In genomic region chr17:76671123-76671911, GRCh38 we compare ENCODE assay signal across 8 cellular contexts. TPM values are rescaled to one million over a fixed set of nuclear protein-coding genes. Genes with fewer than 3 reads are reported as not detected.
DNase-seq lines count a peak whose midpoint lies in the region; ATAC-seq and TF ChIP-seq lines count a peak whose summit lies in the region.

No MANE protein-coding gene starts in this region.

- H3K36me3 Mint-ChIP-seq in activated T-helper 17 cell treated with anti-CD3 and anti-CD28 coated beads, Interleukin-2, amount 50 U/mL, for 72 hours (ENCODE audit: low read depth), result no peaks in the 10 kb centered on the region
- no peaks in the 10 kb centered on the region for H3K36me3 Mint-ChIP-seq in naive B cell
- peaks cover 7% of the 10 kb centered on the region for H3K36me3 Mint-ChIP-seq in stimulated activated effector memory CD8-positive, alpha-beta T cell treated with anti-CD3 and anti-CD28 coated beads, Interleukin-12 subunit alpha, Interleukin-12 subunit beta, amount 100 ng/mL, for 72 hours

- no peaks in the 10 kb centered on the region for H3K9me3 Mint-ChIP-seq in activated T-helper 17 cell treated with anti-CD3 and anti-CD28 coated beads, Interleukin-2, amount 50 U/mL, for 72 hours
- H3K9me3 Mint-ChIP-seq in naive B cell, result peaks cover 0 to 5% (median 0%) of the 10 kb centered on the region in 7 donors
- H3K9me3 Mint-ChIP-seq in stimulated activated effector memory CD8-positive, alpha-beta T cell treated with anti-CD3 and anti-CD28 coated beads, Interleukin-12 subunit alpha, Interleukin-12 subunit beta, amount 100 ng/mL, for 72 hours, result no peaks in the 10 kb centered on the region

- H3K4me3 ChIP-seq in fibroblast of lung (replicated peaks in 1 of 4; ENCODE audit: control extremely low read depth in 1 of 4, insufficient read depth in 1 of 4, low read depth in 3 of 4, low read length in 4 of 4), result peak overlapping the region; percentile 63 to 93 (median 68)

- ATAC-seq in activated T-helper 17 cell treated with anti-CD3 and anti-CD28 coated beads, Interleukin-2, amount 50 U/mL, for 72 hours (replicated peaks), result peak; percentile 99
- peak; percentile 98 for ATAC-seq in naive B cell (ENCODE audit: low read depth in 2 of 2)
- peak; percentile 99 for ATAC-seq in stimulated activated effector memory CD8-positive, alpha-beta T cell treated with anti-CD3 and anti-CD28 coated beads, Interleukin-12 subunit alpha, Interleukin-12 subunit beta, amount 100 ng/mL, for 72 hours

- peak overlapping the region; percentile 94 for H3K4me3 Mint-ChIP-seq in activated T-helper 17 cell treated with anti-CD3 and anti-CD28 coated beads, Interleukin-2, amount 50 U/mL, for 72 hours
- H3K4me3 Mint-ChIP-seq in naive B cell, result peak overlapping the region; percentile 84 to 98 (median 94)
- peak overlapping the region; percentile 79 for H3K4me3 Mint-ChIP-seq in stimulated activated effector memory CD8-positive, alpha-beta T cell treated with anti-CD3 and anti-CD28 coated beads, Interleukin-12 subunit alpha, Interleukin-12 subunit beta, amount 100 ng/mL, for 72 hours

- peaks cover 9% of the 10 kb centered on the region for H3K4me1 ChIP-seq in fibroblast of lung (ENCODE audit: control insufficient read depth, extremely low read depth, insufficient read depth, low read length)

- H3K4me1 Mint-ChIP-seq in activated T-helper 17 cell treated with anti-CD3 and anti-CD28 coated beads, Interleukin-2, amount 50 U/mL, for 72 hours, result peaks cover 13% of the 10 kb centered on the region
- H3K4me1 Mint-ChIP-seq in naive B cell, result peaks cover 19 to 24% (median 23%) of the 10 kb centered on the region in 3 donors
- peaks cover 24% of the 10 kb centered on the region for H3K4me1 Mint-ChIP-seq in stimulated activated effector memory CD8-positive, alpha-beta T cell treated with anti-CD3 and anti-CD28 coated beads, Interleukin-12 subunit alpha, Interleukin-12 subunit beta, amount 100 ng/mL, for 72 hours

- no peaks in the 10 kb centered on the region for H3K79me2 ChIP-seq in fibroblast of lung (ENCODE audit: control insufficient read depth, insufficient read depth, low read length)

- no peaks in the 10 kb centered on the region for H3K9me3 ChIP-seq in fibroblast of lung (ENCODE audit: control insufficient read depth, insufficient read depth, low read depth, low read length)

- peak overlapping the region; percentile 94 for H2AFZ ChIP-seq in fibroblast of lung (ENCODE audit: low read length)

- peak overlapping the region; percentile 79 for H3K4me2 ChIP-seq in fibroblast of lung (ENCODE audit: extremely low read depth, insufficient read depth, low read length)

- DNase-seq in Daoy (ENCODE audit: low read depth) (peak; percentile 100), GOT3 (lab: John Stamatoyannopoulos, UW) (peak; percentile 96), LHCN-M2 (ENCODE audit: low read depth) (peak; percentile 100), RPMI7951 (ENCODE audit: low read depth) (peak; percentile 100), fibroblast of lung (ENCODE audit: low read depth in 2 of 2) (peak; percentile 100), naive B cell (peak; percentile 98)
- DNase-seq in stimulated activated effector memory CD8-positive, alpha-beta T cell treated with anti-CD3 and anti-CD28 coated beads, Interleukin-12 subunit alpha, Interleukin-12 subunit beta, amount 100 ng/mL, for 72 hours (ENCODE audit: low spot score in 2 of 2), result peak; percentile 95 to 99

- peak overlapping the region; percentile 97 for H3K27ac Mint-ChIP-seq in activated T-helper 17 cell treated with anti-CD3 and anti-CD28 coated beads, Interleukin-2, amount 50 U/mL, for 72 hours
- H3K27ac Mint-ChIP-seq in naive B cell, result peak overlapping the region; percentile 86 to 99 (median 96)
- H3K27ac Mint-ChIP-seq in stimulated activated effector memory CD8-positive, alpha-beta T cell treated with anti-CD3 and anti-CD28 coated beads, Interleukin-12 subunit alpha, Interleukin-12 subunit beta, amount 100 ng/mL, for 72 hours, result peak overlapping the region; percentile 96

- no peaks in the 10 kb centered on the region for H3K27me3 Mint-ChIP-seq in activated T-helper 17 cell treated with anti-CD3 and anti-CD28 coated beads, Interleukin-2, amount 50 U/mL, for 72 hours
- H3K27me3 Mint-ChIP-seq in naive B cell, result peaks cover 6 to 18% (median 12%) of the 10 kb centered on the region in 3 donors

- H3K27ac ChIP-seq in fibroblast of lung (ENCODE audit: insufficient read depth, low read length), result peak overlapping the region; percentile 67

- no peaks in the 10 kb centered on the region for H3K27me3 ChIP-seq in fibroblast of lung (ENCODE audit: control insufficient read depth, insufficient read depth, low read length)

- TF ChIP-seq CTCF in fibroblast of lung (conservative IDR thresholded peaks at IDR 0.05 in 1 of 2, IDR thresholded peaks at IDR 0.05 in 1 of 2; ENCODE audit: low read depth in 1 of 2, low read length in 2 of 2), result no peak

- H4K20me1 ChIP-seq in fibroblast of lung (ENCODE audit: control insufficient read depth, extremely low read depth, insufficient read depth, low read length), result no peaks in the 10 kb centered on the region

- H3K36me3 ChIP-seq in fibroblast of lung (ENCODE audit: control insufficient read depth, insufficient read depth, low read length), result peaks cover 2% of the 10 kb centered on the region

- peak overlapping the region; percentile 28 for H3K9ac ChIP-seq in fibroblast of lung (ENCODE audit: insufficient read depth, low read length)

RNA-seq across cellular contexts. Expression of gene ST6GALNAC1, which starts 27.8 kb away (rescaled TPM):
- not detected in 2 replicates for total RNA-seq in Daoy (2014; rRNA removed; shearing (Covaris generic))
- total RNA-seq in LHCN-M2 (2014; rRNA removed), result not detected in 2 replicates
- polyA plus RNA-seq in LHCN-M2 (2012), result not detected
- not detected in 2 replicates for total RNA-seq in RPMI7951 (2014; rRNA removed; shearing (Covaris generic))
- 1 to 10 TPM; 1.4 to 2.5 TPM for total RNA-seq in activated T-helper 17 cell treated with anti-CD3 and anti-CD28 coated beads, Interleukin-2, amount 50 U/mL, for 72 hours
- not detected in 2 replicates for total RNA-seq in fibroblast of lung
- polyA plus RNA-seq in fibroblast of lung, result not detected in 2 replicates
- not detected in 2 replicates for polyA plus RNA-seq in fibroblast of lung (2012)
- polyA minus RNA-seq in fibroblast of lung (ENCODE audit: low replicate concordance), result not detected in 2 replicates
- not detected for polyA plus RNA-seq in naive B cell (ENCODE audit: low read depth in 6 of 6)

RNA-seq across cellular contexts. Expression of gene MXRA7, which starts 39.4 kb away (rescaled TPM):
- total RNA-seq in Daoy (2014; rRNA removed; shearing (Covaris generic)), result 166 and 171 TPM in 2 replicates
- total RNA-seq in LHCN-M2 (2014; rRNA removed) (470 and 568 TPM in 2 replicates), fibroblast of lung (127 and 142 TPM in 2 replicates)
- polyA plus RNA-seq in LHCN-M2 (2012), result 354 TPM
- total RNA-seq in RPMI7951 (2014; rRNA removed; shearing (Covaris generic)), result 59.6 and 59.9 TPM in 2 replicates
- total RNA-seq in activated T-helper 17 cell treated with anti-CD3 and anti-CD28 coated beads, Interleukin-2, amount 50 U/mL, for 72 hours, result 1 to 10 TPM; 7.3 to 7.4 TPM
- polyA plus RNA-seq in fibroblast of lung (215 and 307 TPM in 2 replicates), naive B cell (ENCODE audit: low read depth in 6 of 6) (1 to 10 TPM; 1.8 to 7.7 (median 3.5) TPM)
- polyA plus RNA-seq in fibroblast of lung (2012), result 189 and 250 TPM in 2 replicates
- polyA minus RNA-seq in fibroblast of lung (ENCODE audit: low replicate concordance), result 200 and 284 TPM in 2 replicates

RNA-seq across cellular contexts. Expression of gene JMJD6, which starts 55.1 kb away (rescaled TPM):
- total RNA-seq in Daoy (2014; rRNA removed; shearing (Covaris generic)), result 36.2 and 38.9 TPM in 2 replicates
- 29.3 and 34.5 TPM in 2 replicates for total RNA-seq in LHCN-M2 (2014; rRNA removed)
- polyA plus RNA-seq in LHCN-M2 (2012), result 36.2 TPM
- 24.9 and 26.2 TPM in 2 replicates for total RNA-seq in RPMI7951 (2014; rRNA removed; shearing (Covaris generic))
- 100 to 1,000 TPM in 1 of 2 donors, 10 to 100 TPM in 1; 99.1 to 144 TPM for total RNA-seq in activated T-helper 17 cell treated with anti-CD3 and anti-CD28 coated beads, Interleukin-2, amount 50 U/mL, for 72 hours
- 13.6 and 16.2 TPM in 2 replicates for total RNA-seq in fibroblast of lung
- 16.5 and 17.7 TPM in 2 replicates for polyA plus RNA-seq in fibroblast of lung
- 36.7 and 39.6 TPM in 2 replicates for polyA plus RNA-seq in fibroblast of lung (2012)
- polyA minus RNA-seq in fibroblast of lung (ENCODE audit: low replicate concordance), result 32.0 and 51.9 TPM in 2 replicates
- polyA plus RNA-seq in naive B cell (ENCODE audit: low read depth in 6 of 6), result 10 to 100 TPM; 17.4 to 38.2 (median 20.0) TPM

RNA-seq across cellular contexts. Expression of gene METTL23, which starts 55.3 kb away (rescaled TPM):
- total RNA-seq in Daoy (2014; rRNA removed; shearing (Covaris generic)), result 29.4 and 36.5 TPM in 2 replicates
- 40.5 and 41.2 TPM in 2 replicates for total RNA-seq in LHCN-M2 (2014; rRNA removed)
- 38.5 TPM for polyA plus RNA-seq in LHCN-M2 (2012)
- total RNA-seq in RPMI7951 (2014; rRNA removed; shearing (Covaris generic)), result 47.9 and 56.9 TPM in 2 replicates
- 10 to 100 TPM; 31.6 to 35.7 TPM for total RNA-seq in activated T-helper 17 cell treated with anti-CD3 and anti-CD28 coated beads, Interleukin-2, amount 50 U/mL, for 72 hours
- 21.1 and 26.4 TPM in 2 replicates for total RNA-seq in fibroblast of lung
- 34.5 and 35.1 TPM in 2 replicates for polyA plus RNA-seq in fibroblast of lung
- polyA plus RNA-seq in fibroblast of lung (2012), result 28.1 and 31.8 TPM in 2 replicates
- polyA minus RNA-seq in fibroblast of lung (ENCODE audit: low replicate concordance), result 9.5 and 15.8 TPM in 2 replicates
- polyA plus RNA-seq in naive B cell (ENCODE audit: low read depth in 6 of 6), result 100 to 1,000 TPM; 119 to 177 (median 143) TPM

Comparison
In these comparisons a context has a peak if more than half of its experiments do, and no peak if none do; other contexts are left out.
1. Peak in every context shown above with its lines: DNase-seq, ATAC-seq, H3K4me3 ChIP-seq and H3K27ac ChIP-seq.